In genomic region chr12:131352296-131352900, GRCh38 we compare ENCODE assay signal across 21 cellular contexts.
DNase-seq lines count a peak whose midpoint lies in the region; ATAC-seq, FAIRE-seq and TF ChIP-seq lines count a peak whose summit lies in the region.
"Had no signal": no experiment of that assay in that cellular context is flagged by ENCODE, and none has a peak within 500 bp of the region (broad histone marks: within the 10 kb centered on the region; RNA-seq: fewer than 3 reads in every experiment).

No MANE protein-coding gene starts in this region.

- peak; percentile 28 for DNase-seq in H9
- peak; percentile 46 for DNase-seq in coronary artery (ENCODE audit: low spot score)
- DNase-seq in iPS-NIHi7 (ENCODE audit: extremely low spot score), result peak; percentile 10
- DNase-seq in HTR-8/SVneo (ENCODE audit: insufficient read length, low spot score), result no peak
- DNase-seq in right atrium auricular region (ENCODE audit: low spot score), result no peak
- no peak for DNase-seq in activated CD4-positive, alpha-beta T cell treated with anti-CD3 and anti-CD28 coated beads, Interleukin-2, amount 50 U/mL, for 48 hours
- DNase-seq: ACHN; Caco-2; CD4-positive, alpha-beta T cell; DMS153; DMS79; GDM1 had no signal

- H3K4me3 Mint-ChIP-seq in H9, result no peak overlapping the region
- H3K4me3 Mint-ChIP-seq: CD4-positive, alpha-beta T cell had no signal

- no peak overlapping the region for H4K5ac ChIP-seq in H9 (ENCODE audit: insufficient read length, low read depth, low read length)

- TF ChIP-seq CTCF in H9 (conservative IDR thresholded peaks at IDR 0.05) (no peak), coronary artery (IDR thresholded peaks at IDR 0.05) (no peak), right atrium auricular region (IDR thresholded peaks at IDR 0.05) (no peak)

- no peak overlapping the region for H3K27ac Mint-ChIP-seq in H9
- H3K27ac Mint-ChIP-seq: CD4-positive, alpha-beta T cell had no signal

- FAIRE-seq in HTR-8/SVneo (lab: Jason Lieb, UNC), result no peak
- FAIRE-seq: A204.1, GM12892, GM18507, H54, HepG2 had no signal

- H3K27ac ChIP-seq in H9 (ENCODE audit: insufficient read length, low read depth, low read length), result no peak overlapping the region
- no peak overlapping the region for H3K27ac ChIP-seq in coronary artery
- no peak overlapping the region for H3K27ac ChIP-seq in right atrium auricular region
- H3K27ac ChIP-seq: C4-2B, KMS-11 had no signal

- no peaks in the 10 kb centered on the region for H3K79me1 ChIP-seq in H9 (ENCODE audit: insufficient read depth, low read depth, low read length, poor library complexity, severe bottlenecking)

- H3K9ac ChIP-seq in H9 (ENCODE audit: extremely low read depth, insufficient read length, low read length), result no peak overlapping the region
- H3K9ac ChIP-seq: KMS-11 had no signal

- H3K18ac ChIP-seq in H9 (ENCODE audit: insufficient read length, low read depth, low read length), result no peak overlapping the region

- no peak overlapping the region for H3K23ac ChIP-seq in H9 (ENCODE audit: insufficient read length, low read depth, low read length)

- no peaks in the 10 kb centered on the region for H4K20me1 ChIP-seq in H9 (ENCODE audit: control insufficient read depth, insufficient read depth, insufficient read length)

- no peak overlapping the region for H3K4me2 ChIP-seq in H9 (ENCODE audit: insufficient read depth, insufficient read length, low read length)
- H3K4me2 ChIP-seq: KMS-11 had no signal

- H3K79me2 ChIP-seq in H9 (ENCODE audit: insufficient read depth, low read length), result no peaks in the 10 kb centered on the region

- no CpG with 5 or more reads among the region's 21 CpGs for WGBS in H9 (ENCODE audit: extremely low coverage, insufficient read length, low lambda C conversion rate)

- no peaks in the 10 kb centered on the region for H3K23me2 ChIP-seq in H9 (ENCODE audit: insufficient read length, low read depth, low read length, poor library complexity, severe bottlenecking)

- H3K14ac ChIP-seq in H9 (ENCODE audit: insufficient read depth, low read length), result no peak overlapping the region

- H2BK120ac ChIP-seq in H9 (ENCODE audit: low read depth, low read length, poor library complexity, severe bottlenecking), result no peak overlapping the region

- no peak overlapping the region for H3K56ac ChIP-seq in H9 (ENCODE audit: insufficient read length, low read depth, low read length)

- H3K4me3 ChIP-seq in coronary artery (no peak overlapping the region), right atrium auricular region (no peak overlapping the region)

- H2AK5ac ChIP-seq in H9 (ENCODE audit: insufficient read length, low read length), result no peak overlapping the region

- H2BK15ac ChIP-seq in H9 (ENCODE audit: low read depth, low read length), result no peak overlapping the region

- H3K9me3 ChIP-seq in H9 (ENCODE audit: control insufficient read depth, low read depth, low read length), result no peaks in the 10 kb centered on the region
- H3K9me3 ChIP-seq in right atrium auricular region, result no peaks in the 10 kb centered on the region
- H3K9me3 ChIP-seq: BE2C had no signal

- peaks cover 21 to 27% of the 10 kb centered on the region in 2 experiments for H3K4me1 Mint-ChIP-seq in H9

- no peaks in the 10 kb centered on the region for H3K27me3 ChIP-seq in H9 (ENCODE audit: insufficient read depth, low read length)
- no peaks in the 10 kb centered on the region for H3K27me3 ChIP-seq in right atrium auricular region
- H3K27me3 ChIP-seq: BE2C had no signal

- no peak overlapping the region for H2BK20ac ChIP-seq in H9 (ENCODE audit: low read depth, low read length, poor library complexity, severe bottlenecking)

- no peak for ATAC-seq in GM19035 (IDR thresholded peaks at IDR 0.05; ENCODE audit: unreplicated experiment)
- ATAC-seq: HepG2 had no signal

- no peak overlapping the region for H3T11ph ChIP-seq in H9 (ENCODE audit: low read length)

- H4K8ac ChIP-seq in H9 (replicated peaks; ENCODE audit: insufficient read length, low read depth, low read length), result no peak overlapping the region

- peaks cover 8% of the 10 kb centered on the region for H3K27me3 Mint-ChIP-seq in H9 (ENCODE audit: low read depth)

- H4K91ac ChIP-seq in H9 (ENCODE audit: insufficient read length, low read depth, low read length), result no peak overlapping the region

- H3K4ac ChIP-seq in H9 (ENCODE audit: low read depth, low read length), result no peak overlapping the region

- H3K4me1 ChIP-seq in H9 (ENCODE audit: insufficient read depth, low read length) (peaks cover 8% of the 10 kb centered on the region; the same call in 1 of the 2 replicates), right atrium auricular region (no peaks in the 10 kb centered on the region)
- H3K4me1 ChIP-seq: BE2C, Caco-2 had no signal

- peaks cover 0 to 2% of the 10 kb centered on the region in 2 experiments; a peak in 2 of 5 replicates for H3K9me3 Mint-ChIP-seq in H9
- H3K9me3 Mint-ChIP-seq: CD4-positive, alpha-beta T cell had no signal

- H2BK12ac ChIP-seq in H9 (ENCODE audit: insufficient read length, low read depth, low read length), result no peak overlapping the region

- H3K36me3 Mint-ChIP-seq in H9 (ENCODE audit: insufficient read depth in 1 of 3, low read depth in 3 of 3), result no peaks in the 10 kb centered on the region

- H2BK5ac ChIP-seq in H9 (ENCODE audit: insufficient read length, low read length), result no peak overlapping the region

- H2AFZ ChIP-seq in H9 (ENCODE audit: low read length), result no peak overlapping the region

- H3K36me3 ChIP-seq in right atrium auricular region, result no peaks in the 10 kb centered on the region
- H3K36me3 ChIP-seq: BE2C had no signal

Comparison
In these comparisons a context has a peak if more than half of its experiments do, and no peak if none do; other contexts are left out.
1. DNase-seq: peak in H9 (single experiment), coronary artery (single experiment) and iPS-NIHi7 (single experiment); none in HTR-8/SVneo (single experiment), right atrium auricular region (single experiment) and activated CD4-positive, alpha-beta T cell treated with anti-CD3 and anti-CD28 coated beads, Interleukin-2, amount 50 U/mL, for 48 hours (0 of 2).